Comparison of ENCODE assay signal across 23 cellular contexts in genomic region chr2:11789243-11789642, GRCh38. TPM values are rescaled to one million over a fixed set of nuclear protein-coding genes. Genes with fewer than 3 reads are reported as not detected.
DNase-seq lines count a peak whose midpoint lies in the region; ATAC-seq, FAIRE-seq and TF ChIP-seq lines count a peak whose summit lies in the region.
"Had no signal": no experiment of that assay in that cellular context is flagged by ENCODE, and none has a peak within 500 bp of the region (broad histone marks: within the 10 kb centered on the region; RNA-seq: fewer than 3 reads in every experiment).

No MANE protein-coding gene starts in this region.

- H3K79me2 ChIP-seq in H1 (ENCODE audit: control insufficient read depth in 1 of 2, insufficient read depth in 2 of 2, low read length in 2 of 2), result no peaks in the 10 kb centered on the region

- no peak overlapping the region for H4K5ac ChIP-seq in H1 (ENCODE audit: insufficient read length, low read depth, low read length)

- peaks cover 74% of the 10 kb centered on the region for H3K36me3 Mint-ChIP-seq in activated naive CD4-positive, alpha-beta T cell treated with anti-CD3 and anti-CD28 coated beads, Interleukin-2, amount 10 ng/mL, durations not matched to agents 7 days and 5 days
- H3K36me3 Mint-ChIP-seq in activated naive CD4-positive, alpha-beta T cell treated with anti-CD3 and anti-CD28 coated beads for 36 hours (ENCODE audit: low read depth), result peaks cover 72% of the 10 kb centered on the region

- no peak overlapping the region for H3K23ac ChIP-seq in H1 (ENCODE audit: insufficient read length)

- H4K8ac ChIP-seq in H1 (ENCODE audit: extremely low read depth, insufficient read depth, low read length), result no peak overlapping the region

- no peak for ATAC-seq in sciatic nerve
- ATAC-seq in HG03354 (IDR thresholded peaks at IDR 0.05; ENCODE audit: poor library complexity, severe bottlenecking, unreplicated experiment), result no peak
- ATAC-seq in HG02678 (IDR thresholded peaks at IDR 0.05; ENCODE audit: unreplicated experiment), result no peak

- H4K91ac ChIP-seq in H1 (replicated peaks; ENCODE audit: insufficient read length, low read length), result peak overlapping the region; percentile 76

- H3K9me3 ChIP-seq in H1 (ENCODE audit: insufficient read depth in 2 of 2, low read depth in 1 of 2, low read length in 1 of 2) (no peaks in the 10 kb centered on the region), vagina (no peaks in the 10 kb centered on the region)
- H3K9me3 ChIP-seq: BE2C had no signal

- H3K9me3 Mint-ChIP-seq in activated naive CD4-positive, alpha-beta T cell treated with anti-CD3 and anti-CD28 coated beads, Interleukin-2, amount 10 ng/mL, durations not matched to agents 7 days and 5 days, result no peaks in the 10 kb centered on the region
- H3K9me3 Mint-ChIP-seq in activated naive CD4-positive, alpha-beta T cell treated with anti-CD3 and anti-CD28 coated beads for 36 hours, result no peaks in the 10 kb centered on the region
- H3K9me3 Mint-ChIP-seq: HFFc6, IgD-negative memory B cell had no signal

- no peak overlapping the region for H2BK120ac ChIP-seq in H1 (replicated peaks; ENCODE audit: low read depth, low read length)

- H3K18ac ChIP-seq in H1 (ENCODE audit: extremely low read depth, low read length), result no peak overlapping the region

- no peak overlapping the region for H3K14ac ChIP-seq in H1 (ENCODE audit: insufficient read length)

- H3K79me1 ChIP-seq in H1 (ENCODE audit: low read depth, low read length), result no peaks in the 10 kb centered on the region

- peak overlapping the region; percentile 69; the same call in 1 of the 2 replicates for H2BK5ac ChIP-seq in H1 (ENCODE audit: low read depth, low read length)

- H3K27ac Mint-ChIP-seq in activated naive CD4-positive, alpha-beta T cell treated with anti-CD3 and anti-CD28 coated beads, Interleukin-2, amount 10 ng/mL, durations not matched to agents 7 days and 5 days, result peak overlapping the region; percentile 46
- no peak overlapping the region for H3K27ac Mint-ChIP-seq in activated naive CD4-positive, alpha-beta T cell treated with anti-CD3 and anti-CD28 coated beads for 36 hours
- H3K27ac Mint-ChIP-seq: HFFc6 had no signal

- intact Hi-C loops in activated naive CD4-positive, alpha-beta T cell treated with anti-CD3 and anti-CD28 coated beads for 36 hours (cut with micrococcal nuclease), result no loop called here
- intact Hi-C loops in sciatic nerve (cut with DNase I), result no loop called here
- intact Hi-C loops in vagina (cut with DNase I), result no loop called here

- no peak for DNase-seq in activated naive CD4-positive, alpha-beta T cell treated with anti-CD3 and anti-CD28 coated beads, Interleukin-2, amount 10 ng/mL, durations not matched to agents 7 days and 5 days
- DNase-seq in activated naive CD4-positive, alpha-beta T cell treated with anti-CD3 and anti-CD28 coated beads for 36 hours, result no peak
- DNase-seq in HTR-8/SVneo (ENCODE audit: insufficient read length, low spot score), result no peak
- DNase-seq in H1 (ENCODE audit: low read depth in 1 of 2, low spot score in 2 of 2), result no peak
- DNase-seq in sciatic nerve (ENCODE audit: low spot score), result peak; percentile 22
- DNase-seq in vagina (ENCODE audit: extremely low spot score in 2 of 2), result no peak
- DNase-seq: BE2C, EL, GF-D8, H7, HFFc6, Karpas-422, MV-4-11, NCI-H1694, NCI-H2081 treated with DMSO at 0.1 percent for 48 hours, NCI-H446, NCI-H526, OCI-M1 had no signal

- TF ChIP-seq EP300 in H1 (IDR thresholded peaks at IDR 0.05; ENCODE audit: borderline replicate concordance in 1 of 2, low read depth in 2 of 2, low read length in 2 of 2), result no peak

- H2BK12ac ChIP-seq in H1 (ENCODE audit: low read depth, low read length), result peak overlapping the region; percentile 69; the same call in 1 of the 2 replicates

- H2AK5ac ChIP-seq in H1 (ENCODE audit: low read depth, low read length), result peak overlapping the region; percentile 48; the same call in 1 of the 2 replicates

- H3K27ac ChIP-seq in H1 (ENCODE audit: low read depth, low read length), result no peak overlapping the region
- H3K27ac ChIP-seq in vagina, result no peak overlapping the region
- H3K27ac ChIP-seq: HL-60 had no signal

- no peak overlapping the region for H2AFZ ChIP-seq in H1 (ENCODE audit: low read length)

- peak; percentile 98 for FAIRE-seq in HTR-8/SVneo (lab: Jason Lieb, UNC)
- no peak for FAIRE-seq in H1 (lab: Jason Lieb, UNC)
- FAIRE-seq: RCC 7860 had no signal

- peaks cover 0 to 5% of the 10 kb centered on the region in 2 experiments for H4K20me1 ChIP-seq in H1 (replicated peaks in 1 of 2; ENCODE audit: control insufficient read depth in 1 of 2, insufficient read depth in 2 of 2, low read length in 2 of 2)

- no peak overlapping the region for H3K4me2 ChIP-seq in H1 (ENCODE audit: insufficient read depth in 1 of 2, low read depth in 2 of 2, low read length in 2 of 2)

- H3K36me3 ChIP-seq in H1 (ENCODE audit: control insufficient read depth in 2 of 4, insufficient read depth in 4 of 4, low read length in 3 of 4) (peaks cover 0 to 16% (median 0%) of the 10 kb centered on the region in 4 experiments; a peak in 4 of 8 replicates), vagina (peaks cover 0 to 53% of the 10 kb centered on the region in 2 donors)

- WGBS in H1 (ENCODE audit: extremely low coverage in 1 of 2, insufficient coverage in 1 of 2, insufficient read length in 1 of 2, insufficient replicate concordance in 2 of 2, low coverage in 1 of 2, low lambda C conversion rate in 2 of 2, missing lambda C conversion rate in 1 of 2), 2 experiments, result 95% methylated on average over 13 of the region's 13 CpGs; no CpG with 5 or more reads in 1 of the 2 experiments

- CTCF ChIA-PET in activated naive CD4-positive, alpha-beta T cell treated with anti-CD3 and anti-CD28 coated beads, Interleukin-2, amount 10 ng/mL, durations not matched to agents 7 days and 5 days (lab: Charles Lee), result interaction anchor here (13.3 kb wide), 1 partner anchor 50 kb away, joined by 285 read pairs; the partner anchor contains the start of gene LPIN1
- CTCF ChIA-PET in activated naive CD4-positive, alpha-beta T cell treated with anti-CD3 and anti-CD28 coated beads for 36 hours (lab: Charles Lee), result interaction anchor here (1.4 to 1.6 kb wide), 3 partner anchors 7 to 107 kb away, joined by 3 to 9 read pairs (median 5); no protein-coding TSS in a partner anchor
- CTCF ChIA-PET in H1 (lab: Charles Lee; ENCODE audit: partially characterized antibody), result interaction anchor here (1.1 to 1.8 kb wide), 3 partner anchors 10 to 243 kb away, joined by 3 to 5 read pairs (median 4); no protein-coding TSS in a partner anchor

- no peaks in the 10 kb centered on the region for H3K27me3 Mint-ChIP-seq in activated naive CD4-positive, alpha-beta T cell treated with anti-CD3 and anti-CD28 coated beads, Interleukin-2, amount 10 ng/mL, durations not matched to agents 7 days and 5 days
- no peaks in the 10 kb centered on the region for H3K27me3 Mint-ChIP-seq in activated naive CD4-positive, alpha-beta T cell treated with anti-CD3 and anti-CD28 coated beads for 36 hours (ENCODE audit: low read depth)
- H3K27me3 Mint-ChIP-seq: IgD-negative memory B cell had no signal

- no peaks in the 10 kb centered on the region for H3K4me1 Mint-ChIP-seq in activated naive CD4-positive, alpha-beta T cell treated with anti-CD3 and anti-CD28 coated beads, Interleukin-2, amount 10 ng/mL, durations not matched to agents 7 days and 5 days
- H3K4me1 Mint-ChIP-seq in activated naive CD4-positive, alpha-beta T cell treated with anti-CD3 and anti-CD28 coated beads for 36 hours (ENCODE audit: low read depth), result peaks cover 2% of the 10 kb centered on the region

- H3K9ac ChIP-seq in H1 (replicated peaks in 1 of 4; ENCODE audit: extremely low read depth in 1 of 4, low read depth in 3 of 4, low read length in 3 of 4), result no peak overlapping the region

- H3K56ac ChIP-seq in H1 (replicated peaks; ENCODE audit: insufficient read length, low read depth, low read length), result no peak overlapping the region

- H3K4ac ChIP-seq in H1 (replicated peaks; ENCODE audit: insufficient read length, low read depth, low read length), result no peak overlapping the region

- H2BK15ac ChIP-seq in H1 (ENCODE audit: low read length), result 0 out of 2 replicates have a peak overlapping the region, but pooled peaks have one; percentile 3

- H2BK20ac ChIP-seq in H1 (ENCODE audit: low read length), result no peak overlapping the region

- no peak overlapping the region for H3K4me3 Mint-ChIP-seq in activated naive CD4-positive, alpha-beta T cell treated with anti-CD3 and anti-CD28 coated beads, Interleukin-2, amount 10 ng/mL, durations not matched to agents 7 days and 5 days
- no peak overlapping the region for H3K4me3 Mint-ChIP-seq in activated naive CD4-positive, alpha-beta T cell treated with anti-CD3 and anti-CD28 coated beads for 36 hours
- H3K4me3 Mint-ChIP-seq: HFFc6, IgD-negative memory B cell had no signal

- H3K4me1 ChIP-seq in H1 (replicated peaks in 1 of 4; ENCODE audit: control insufficient read depth in 3 of 4, insufficient read depth in 4 of 4, low read length in 3 of 4) (0 out of 7 replicates have a peak, but pooled peaks cover 0 to 4% (median 0%) of the 10 kb centered on the region in 4 experiments), vagina (no peaks in the 10 kb centered on the region)

- TF ChIP-seq RAD21 in H1 (IDR thresholded peaks at IDR 0.05 in 1 of 2, conservative IDR thresholded peaks at IDR 0.05 in 1 of 2; ENCODE audit: low read depth in 2 of 2, low read length in 2 of 2), result no peak

- H3K4me3 ChIP-seq in H1 (ENCODE audit: extremely low read depth in 1 of 4, insufficient read depth in 2 of 4, low read depth in 3 of 4, low read length in 4 of 4), result no peak overlapping the region
- H3K4me3 ChIP-seq in vagina, result no peak overlapping the region

- POLR2A ChIA-PET in H1 (lab: Charles Lee; ENCODE audit: partially characterized antibody), result no interaction called here

- peaks cover 5% of the 10 kb centered on the region for H3K23me2 ChIP-seq in H1 (ENCODE audit: low read depth, low read length)

- TF ChIP-seq POLR2A in H1 (IDR thresholded peaks at IDR 0.05; ENCODE audit: control extremely low read depth in 1 of 2, low read depth in 2 of 2, low read length in 2 of 2), result no peak
- TF ChIP-seq POLR2A in vagina (IDR thresholded peaks at IDR 0.05), result no peak

- H3K27me3 ChIP-seq in H1 (replicated peaks in 1 of 4; ENCODE audit: control insufficient read depth in 3 of 4, extremely low read depth in 1 of 4, insufficient read depth in 3 of 4, low read length in 3 of 4) (no peaks in the 10 kb centered on the region; a peak in 2 of 7 replicates), vagina (no peaks in the 10 kb centered on the region)
- H3K27me3 ChIP-seq: BE2C had no signal

- TF ChIP-seq CTCF in H1 (IDR thresholded peaks at IDR 0.05; ENCODE audit: control extremely low read depth in 1 of 3, insufficient read depth in 1 of 3, low read depth in 1 of 3, low read length in 3 of 3) (no peak), vagina (IDR thresholded peaks at IDR 0.05) (no peak)

RNA-seq across cellular contexts. Expression of gene LPIN1, which starts 42.8 kb away (rescaled TPM):
- 100 to 1,000 TPM in 1 of 2 experiments, 10 to 100 TPM in 1; 96.4 to 102 TPM for total RNA-seq in activated naive CD4-positive, alpha-beta T cell treated with anti-CD3 and anti-CD28 coated beads for 36 hours
- 9.8 and 11.3 TPM in 2 replicates for total RNA-seq in H1 (2021; fragmentation: NEBNext Ultra II Directional; extraction: Animal tissue kit (Norgen Biotek cat#: 25700))
- polyA plus RNA-seq in H1 (2011; rRNA removed), result 4.3 and 4.7 TPM in 2 replicates
- 7.7 TPM for polyA plus RNA-seq in H1 (2011; cell fraction: cytosol; rRNA removed)
- polyA plus RNA-seq in H1 (2011; cell fraction: nucleus; rRNA removed), result 12.7 TPM
- 3.9 to 5.4 TPM (median 4.5 TPM) in 4 replicates for polyA plus RNA-seq in H1 (2012, experiment 1 of 2)
- 0.63 TPM for polyA plus RNA-seq in H1 (2012, experiment 2 of 2)
- polyA plus RNA-seq in H1 (2013, experiment 1 of 2), result 8.9 TPM
- 9.3 TPM for polyA plus RNA-seq in H1 (2013, experiment 2 of 2)
- polyA minus RNA-seq in H1 (2011; rRNA and poly(A)+ RNA removed), result 9.1 and 42.2 TPM in 2 replicates
- polyA minus RNA-seq in H1 (2011; cell fraction: cytosol; rRNA and poly(A)+ RNA removed), result 4.9 TPM
- 12.4 TPM for polyA minus RNA-seq in H1 (2011; cell fraction: nucleus; rRNA and poly(A)+ RNA removed)
- total RNA-seq in sciatic nerve, result 141 TPM
- total RNA-seq in vagina, result 67.5 TPM
